ENCODE assay signal across 2 cellular contexts in the genomic region with DNA sequence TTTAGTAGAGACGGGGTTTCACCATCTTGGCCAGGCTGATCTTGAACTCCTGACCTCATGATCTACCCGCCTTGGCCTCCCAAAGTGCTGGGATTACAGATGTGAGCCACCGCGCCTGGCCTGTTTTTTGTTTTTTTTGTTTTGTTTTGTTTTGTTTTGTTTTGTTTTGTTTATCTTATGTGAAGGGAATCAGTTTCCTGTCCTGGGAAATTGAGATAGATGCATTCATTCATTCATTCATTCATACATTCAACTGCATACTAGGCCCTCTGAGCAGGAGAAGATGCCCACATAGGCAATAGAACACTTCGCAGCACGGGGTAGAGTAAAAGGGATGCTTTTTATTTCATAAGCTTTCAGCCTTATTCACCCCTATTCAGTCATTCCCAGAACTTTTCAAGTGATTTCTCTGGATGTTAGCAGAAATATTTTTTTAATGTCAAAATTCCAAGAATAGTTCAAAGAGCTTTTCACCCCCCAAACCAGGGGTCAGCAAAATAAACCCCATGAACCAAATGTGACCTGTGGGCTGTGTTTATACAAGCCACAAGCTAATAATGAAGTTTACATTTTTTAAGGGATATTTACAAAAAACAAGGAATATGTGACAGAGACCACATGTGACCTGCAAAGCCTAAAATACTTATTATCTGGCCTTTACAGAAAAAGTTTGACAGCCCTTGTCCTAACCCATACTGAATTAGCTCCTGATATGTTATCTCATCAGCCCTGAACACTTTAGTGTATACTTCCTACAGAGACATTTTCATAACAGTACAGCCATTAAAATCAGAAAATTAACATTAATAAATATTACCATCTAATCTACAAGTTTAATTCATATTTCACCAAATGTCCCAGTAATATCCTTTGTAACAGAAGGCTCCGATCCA.
TF ChIP-seq lines count a peak whose summit lies in the region.

No MANE protein-coding gene starts in this region.

TF ChIP-seq in HEK293, 187 proteins besides CTCF, POLR2A, EP300 and RAD21 (continued from another document):
- no peak for TF ChIP-seq PRDM10 (tag by site-specific recombination; IDR thresholded peaks at IDR 0.05)
- no peak for TF ChIP-seq MZF1 (tag by site-specific recombination; IDR thresholded peaks at IDR 0.05; ENCODE audit: borderline replicate concordance)
- TF ChIP-seq ZIC2 (tag by site-specific recombination; IDR thresholded peaks at IDR 0.05), result no peak
- TF ChIP-seq ZNF24 (tag by site-specific recombination; IDR thresholded peaks at IDR 0.05), result peak; percentile 53; the same call in 1 of the 2 replicates
- no peak for TF ChIP-seq TCF7L2 (IDR thresholded peaks at IDR 0.05; ENCODE audit: borderline replicate concordance, low read depth, low read length)

TF ChIP-seq in liver, 16 proteins besides CTCF, POLR2A, EP300 and RAD21 (continued from another document):
- TF ChIP-seq GABPA (IDR thresholded peaks at IDR 0.05 in 1 of 2, conservative IDR thresholded peaks at IDR 0.05 in 1 of 2), result no peak
- TF ChIP-seq HNF4A (conservative IDR thresholded peaks at IDR 0.05), result no peak
- peak; percentile 43 to 60 for TF ChIP-seq RXRA (IDR thresholded peaks at IDR 0.05)
- TF ChIP-seq NR2F2 (IDR thresholded peaks at IDR 0.05), result peak; percentile 94
- TF ChIP-seq SP1 (IDR thresholded peaks at IDR 0.05), result no peak
